Comparison of ENCODE assay signal across 17 cellular contexts in the genomic region with DNA sequence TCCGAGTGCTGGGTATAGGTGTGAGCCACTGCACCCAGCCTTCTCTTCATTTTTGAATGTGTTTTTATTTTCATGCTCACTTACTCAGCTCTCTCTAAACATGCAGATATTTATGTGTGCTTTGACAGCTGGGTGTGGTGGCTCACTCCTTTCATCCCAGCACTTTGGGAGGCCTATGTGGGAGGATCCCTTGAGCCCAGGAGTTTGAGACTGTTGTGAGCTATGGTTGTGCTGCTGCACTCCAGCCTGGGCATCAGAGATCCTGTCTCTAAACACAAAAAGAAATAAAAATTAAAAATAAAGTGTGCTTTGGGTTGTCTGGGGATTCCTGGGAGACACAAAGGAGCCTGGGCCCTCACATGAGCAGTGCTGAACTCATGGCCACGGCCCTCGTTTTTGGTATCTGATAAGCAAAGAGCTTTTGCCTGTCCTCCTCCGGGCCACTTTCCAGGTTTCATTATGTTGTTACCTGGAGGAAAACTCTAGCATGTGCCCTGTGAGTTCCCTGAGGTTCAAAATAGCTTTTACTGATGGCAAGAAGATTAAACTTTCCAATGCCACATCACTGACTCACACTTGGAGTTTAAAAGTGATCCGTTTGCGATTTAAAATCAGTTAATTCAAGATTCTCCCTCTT.
A peak's percentile ranks its signal among the peaks of the same experiment; 100 is the strongest.
DNase-seq lines count a peak whose midpoint lies in the region; ATAC-seq, FAIRE-seq and TF ChIP-seq lines count a peak whose summit lies in the region.
"Had no signal": no experiment of that assay in that cellular context is flagged by ENCODE, and none has a peak within 500 bp of the region (broad histone marks: within the 10 kb centered on the region; RNA-seq: fewer than 3 reads in every experiment).

No MANE protein-coding gene starts in this region.

- no peak overlapping the region for H3K4me3 ChIP-seq in right lobe of liver
- H3K4me3 ChIP-seq in HepG2 (replicated peaks in 1 of 3; ENCODE audit: insufficient read depth in 1 of 3, low read depth in 2 of 3, low read length in 3 of 3) = no peak overlapping the region
- H3K4me3 ChIP-seq in Panc1 (ENCODE audit: low read depth in 2 of 2, low read length in 2 of 2) = no peak overlapping the region
- no peak overlapping the region for H3K4me3 ChIP-seq in tibial artery
- no peak overlapping the region for H3K4me3 ChIP-seq in brain microvascular endothelial cell (ENCODE audit: low read depth, low read length)

- intact Hi-C loops in right lobe of liver (cut with DNase I) (no loop called here), HepG2 (cut with micrococcal nuclease; ENCODE audit: unreplicated experiment) (no loop called here), Panc1 (cut with micrococcal nuclease; ENCODE audit: unreplicated experiment) (no loop called here), tibial artery (cut with DNase I; ENCODE audit: low total_unique reads) (no loop called here), posterior cingulate gyrus (cut with DNase I) (no loop called here)

- H3K4me1 ChIP-seq in right lobe of liver (no peaks in the 10 kb centered on the region), HepG2 (ENCODE audit: insufficient read depth, low read length) (no peaks in the 10 kb centered on the region), Panc1 (ENCODE audit: control insufficient read depth, insufficient read depth, low read length) (no peaks in the 10 kb centered on the region), tibial artery (peaks cover 0 to 71% (median 37%) of the 10 kb centered on the region in 4 donors)
- H3K4me1 ChIP-seq: foreskin keratinocyte had no signal

- no peak overlapping the region for H3K4me3 Mint-ChIP-seq in memory B cell
- H3K4me3 Mint-ChIP-seq: activated T-helper 17 cell treated with anti-CD3 and anti-CD28 coated beads, Interleukin-2, amount 50 U/mL, for 72 hours; T-helper 1 cell treated with Interleukin-12 subunit alpha and Interleukin-12 subunit beta and Interleukin-4 antibody, amounts not matched to agents 30 μg/mL and 1 μg/mL, for 36 hours had no signal

- peak in 3 of 4 donors; percentile 19 to 46 (median 29) for ATAC-seq in right lobe of liver
- ATAC-seq in HepG2 = no peak
- peak; percentile 57; the same call in 1 of the 2 replicates for ATAC-seq in Panc1
- no peak for ATAC-seq in memory B cell (ENCODE audit: low read depth)

- H3K27ac ChIP-seq in right lobe of liver (peak overlapping the region in 1 of 3 donors; percentile 64), HepG2 (ENCODE audit: extremely low read length, insufficient read depth, low read length) (no peak overlapping the region), Panc1 (ENCODE audit: low read length) (no peak overlapping the region), tibial artery (peak overlapping the region; percentile 21 to 84), brain microvascular endothelial cell (no peak overlapping the region)
- H3K27ac ChIP-seq: foreskin keratinocyte, RWPE1 had no signal

- no peaks in the 10 kb centered on the region for H3K79me2 ChIP-seq in HepG2 (ENCODE audit: insufficient read depth, low read length)

- no peak for TF ChIP-seq EP300 in HepG2 (IDR thresholded peaks at IDR 0.05; ENCODE audit: low read depth in 2 of 2, low read length in 2 of 2)
- no peak for TF ChIP-seq EP300 in HepG2 (CRISPR knock-in tag; IDR thresholded peaks at IDR 0.05; ENCODE audit: borderline replicate concordance)

- no peaks in the 10 kb centered on the region for H3K27me3 ChIP-seq in right lobe of liver
- H3K27me3 ChIP-seq in HepG2 (ENCODE audit: control insufficient read depth in 1 of 2, insufficient read depth in 2 of 2, low read length in 2 of 2) = no peaks in the 10 kb centered on the region; a peak in 1 of 5 replicates
- peaks cover 12% of the 10 kb centered on the region for H3K27me3 ChIP-seq in Panc1 (ENCODE audit: control insufficient read depth, insufficient read depth, low read length)
- H3K27me3 ChIP-seq in tibial artery = no peaks in the 10 kb centered on the region
- H3K27me3 ChIP-seq in brain microvascular endothelial cell (replicated peaks) = no peaks in the 10 kb centered on the region

- H3K4me2 ChIP-seq in HepG2 (ENCODE audit: low read depth, low read length) = no peak overlapping the region

- no peak for DNase-seq in right lobe of liver
- DNase-seq in HepG2 (ENCODE audit: low spot score) = no peak
- DNase-seq in Panc1 (ENCODE audit: low read depth, low spot score) = no peak
- no peak for DNase-seq in memory B cell (ENCODE audit: low spot score in 2 of 2)
- no peak for DNase-seq in tibial artery
- DNase-seq in brain microvascular endothelial cell = no peak
- no peak for DNase-seq in hypothalamus (lab: John Stamatoyannopoulos, UW)
- no peak for DNase-seq in posterior cingulate gyrus
- DNase-seq: DMS79; effector CD8-positive, alpha-beta T cell; NCI-H1417 treated with DMSO at 0.1 percent for 48 hours; NCI-H524 treated with DMSO at 0.1 percent for 48 hours had no signal

- no peaks in the 10 kb centered on the region for H4K20me1 ChIP-seq in HepG2 (ENCODE audit: insufficient read depth, low read length)

- no peaks in the 10 kb centered on the region for H3K9me3 ChIP-seq in right lobe of liver
- no peaks in the 10 kb centered on the region for H3K9me3 ChIP-seq in HepG2 (ENCODE audit: low read length)
- H3K9me3 ChIP-seq in Panc1 (ENCODE audit: control insufficient read depth, insufficient read depth, low read depth, low read length) = no peaks in the 10 kb centered on the region
- no peaks in the 10 kb centered on the region for H3K9me3 ChIP-seq in tibial artery

- H3K9me3 Mint-ChIP-seq in memory B cell = no peaks in the 10 kb centered on the region
- H3K9me3 Mint-ChIP-seq: activated T-helper 17 cell treated with anti-CD3 and anti-CD28 coated beads, Interleukin-2, amount 50 U/mL, for 72 hours; T-helper 1 cell treated with Interleukin-12 subunit alpha and Interleukin-12 subunit beta and Interleukin-4 antibody, amounts not matched to agents 30 μg/mL and 1 μg/mL, for 36 hours had no signal

- no peak overlapping the region for H2AFZ ChIP-seq in HepG2 (ENCODE audit: low read length)

- H3K36me3 ChIP-seq in right lobe of liver (no peaks in the 10 kb centered on the region), HepG2 (replicated peaks in 1 of 2; ENCODE audit: control insufficient read depth in 1 of 2, insufficient read depth in 2 of 2, low read length in 2 of 2) (no peaks in the 10 kb centered on the region), Panc1 (ENCODE audit: control insufficient read depth, insufficient read depth, low read length) (no peaks in the 10 kb centered on the region), tibial artery (no peaks in the 10 kb centered on the region), brain microvascular endothelial cell (replicated peaks) (no peaks in the 10 kb centered on the region)

- POLR2A ChIA-PET in HepG2 (lab: Yijun Ruan, JAX) = no interaction called here
- POLR2A ChIA-PET in Panc1 (lab: Charles Lee) = interaction anchor here (0.5 kb wide), 1 partner anchor 39 kb away, joined by 3 read pairs; no protein-coding TSS in a partner anchor

- CTCF ChIA-PET in HepG2 (lab: Yijun Ruan, JAX; ENCODE audit: low intra/inter-chr PET ratio, low total read pairs) (no interaction called here), Panc1 (lab: Charles Lee) (no interaction called here)

- in situ Hi-C loops in HepG2 (cut with HindIII; ENCODE audit: extremely low pct_ligation_motif_present, low pct_unique_long_range_greater_than_20kb) = no loop called here
- in situ Hi-C loops in Panc1 (cut with HindIII; ENCODE audit: low pct_unique_long_range_greater_than_20kb, low sequenced_read_pairs) = no loop called here
- in situ Hi-C loops in brain microvascular endothelial cell (cut with HindIII; ENCODE audit: low pct_ligation_motif_present, low sequenced_read_pairs) = no loop called here

- no TSS peak for BruUV-seq in HepG2 (replicated peaks; lab: Mats Ljungman, UMichigan)
- no TSS peak for BruUV-seq in Panc1 (replicated peaks; lab: Mats Ljungman, UMichigan)

- WGBS in right lobe of liver (ENCODE audit: insufficient coverage, low coverage, low lambda C conversion rate, missing lambda C conversion rate) = 26% methylated on average over 6 of the region's 6 CpGs
- 89% methylated on average over 6 of the region's 6 CpGs for WGBS in HepG2 (ENCODE audit: low lambda C conversion rate)

- peak overlapping the region; percentile 57 for H3K27ac Mint-ChIP-seq in memory B cell

- no peak for TF ChIP-seq CTCF in right lobe of liver (IDR thresholded peaks at IDR 0.05)
- TF ChIP-seq CTCF in HepG2 (CRISPR knock-in tag; IDR thresholded peaks at IDR 0.05) = no peak
- TF ChIP-seq CTCF in Panc1 (IDR thresholded peaks at IDR 0.05) = no peak
- no peak for TF ChIP-seq CTCF in tibial artery (IDR thresholded peaks at IDR 0.05)
- no peak for TF ChIP-seq CTCF in brain microvascular endothelial cell (IDR thresholded peaks at IDR 0.05; ENCODE audit: low read depth, low read length, missing control alignments)

- H3K36me3 Mint-ChIP-seq in memory B cell = no peaks in the 10 kb centered on the region

- H3K27me3 Mint-ChIP-seq in memory B cell = no peaks in the 10 kb centered on the region

- TF ChIP-seq RAD21 in HepG2 (CRISPR knock-in tag; IDR thresholded peaks at IDR 0.05) = no peak

- no peak for FAIRE-seq in HepG2 (lab: Jason Lieb, UNC)
- FAIRE-seq: urothelium cell line had no signal

- no peak for TF ChIP-seq POLR2A in right lobe of liver (IDR thresholded peaks at IDR 0.05)
- no peak for TF ChIP-seq POLR2A in HepG2 (IDR thresholded peaks at IDR 0.05; ENCODE audit: insufficient read depth in 1 of 2, low read depth in 2 of 2, low read length in 2 of 2)

- H3K4me1 Mint-ChIP-seq in memory B cell = peaks cover 17% of the 10 kb centered on the region

- H3K9ac ChIP-seq in HepG2 (ENCODE audit: insufficient read depth, low read depth, low read length) = no peak overlapping the region

TF ChIP-seq in HepG2, 621 proteins besides CTCF, POLR2A, EP300 and RAD21 (continues in another document):
- TF ChIP-seq ZNF496 (CRISPR knock-in tag; IDR thresholded peaks at IDR 0.05; ENCODE audit: insufficient replicate concordance) (no peak), SOX6 (IDR thresholded peaks at IDR 0.05) (no peak), SOX6 (CRISPR knock-in tag; IDR thresholded peaks at IDR 0.05) (no peak), DMAP1 (CRISPR knock-in tag; IDR thresholded peaks at IDR 0.05) (no peak), TRIM24 (CRISPR knock-in tag; IDR thresholded peaks at IDR 0.05) (no peak)

Comparison
In these comparisons a context has a peak if more than half of its experiments do, and no peak if none do; other contexts are left out.
1. ATAC-seq: peak in right lobe of liver (3 of 4) and Panc1 (single experiment); none in HepG2 (single experiment) and memory B cell (single experiment).
2. H3K27ac ChIP-seq: peak in tibial artery (2 of 2); none in HepG2 (single experiment), Panc1 (single experiment) and brain microvascular endothelial cell (single experiment).